26 cellular contexts compared by ENCODE assay signal in genomic region chr2:8918412-8918811, GRCh38.
"Had no signal": no experiment of that assay in that cellular context is flagged by ENCODE, and none has a peak within 500 bp of the region (broad histone marks: within the 10 kb centered on the region; RNA-seq: fewer than 3 reads in every experiment).

No MANE protein-coding gene starts in this region.

- H3K27ac ChIP-seq: hepatocyte, parathyroid adenoma, psoas muscle, right lobe of liver, spleen, tibial artery, upper lobe of right lung, vagina had no signal

- DNase-seq: effector CD4-positive, alpha-beta T cell; foreskin melanocyte; head of caudate nucleus; kidney; left cardiac atrium; left ventricle myocardium superior; mesenchymal stem cell; midbrain; naive B cell; occipital lobe; psoas muscle; retina; right lobe of liver; spleen; stimulated activated CD4-positive, alpha-beta T cell treated with anti-CD3 and anti-CD28 coated beads, Interleukin-15, amount 100 ng/mL, for 24 hours; stimulated activated CD4-positive, alpha-beta T cell treated with anti-CD3 and anti-CD28 coated beads, Interleukin-1b, Interleukin-23, amount 100 ng/mL, for 48 hours; stimulated activated CD4-positive, alpha-beta T cell treated with anti-CD3 and anti-CD28 coated beads, Interleukin-4, amount 100 ng/mL, for 24 hours; tibial artery; upper lobe of right lung had no signal

- H3K9me3 ChIP-seq: psoas muscle, right lobe of liver, upper lobe of right lung, vagina had no signal

- H3K4me3 ChIP-seq: hepatocyte, lung, psoas muscle, right lobe of liver, spleen, tibial artery, upper lobe of right lung, vagina had no signal

- H3K27ac Mint-ChIP-seq: naive B cell; nephron; stimulated activated memory B cell treated with anti-CD40 and anti-IgM and Interleukin-4, amounts not matched to agents 10 μg/mL and 1 μg/mL and 100 μg/mL, for 72 hours; stimulated activated naive CD8-positive, alpha-beta T cell treated with anti-CD3 and anti-CD28 coated beads, Interleukin-15, Interleukin-2, amounts not matched to agents 100 ng/mL and 50 ng/mL, for 24 hours had no signal

- H3K4me1 ChIP-seq: psoas muscle, right lobe of liver, spleen, tibial artery, upper lobe of right lung, vagina had no signal

- H3K27me3 Mint-ChIP-seq: naive B cell had no signal

- ATAC-seq: left cardiac atrium; left ventricle myocardium superior; psoas muscle; right lobe of liver; stimulated activated memory B cell treated with anti-CD40 and anti-IgM and Interleukin-4, amounts not matched to agents 10 μg/mL and 1 μg/mL and 100 μg/mL, for 72 hours; upper lobe of right lung had no signal

- H3K36me3 ChIP-seq: right lobe of liver, spleen, tibial artery, upper lobe of right lung, vagina had no signal

- H3K36me3 Mint-ChIP-seq: naive B cell; stimulated activated memory B cell treated with anti-CD40 and anti-IgM and Interleukin-4, amounts not matched to agents 10 μg/mL and 1 μg/mL and 100 μg/mL, for 72 hours had no signal

- FAIRE-seq: kidney had no signal

- H3K4me1 Mint-ChIP-seq: naive B cell; nephron; stimulated activated memory B cell treated with anti-CD40 and anti-IgM and Interleukin-4, amounts not matched to agents 10 μg/mL and 1 μg/mL and 100 μg/mL, for 72 hours had no signal

- H3K27me3 ChIP-seq: hepatocyte, right lobe of liver, spleen, tibial artery, upper lobe of right lung, vagina had no signal

- H3K4me3 Mint-ChIP-seq: naive B cell; nephron; stimulated activated memory B cell treated with anti-CD40 and anti-IgM and Interleukin-4, amounts not matched to agents 10 μg/mL and 1 μg/mL and 100 μg/mL, for 72 hours; stimulated activated naive CD8-positive, alpha-beta T cell treated with anti-CD3 and anti-CD28 coated beads, Interleukin-15, Interleukin-2, amounts not matched to agents 100 ng/mL and 50 ng/mL, for 24 hours had no signal
